ENCODE assay signal across 11 cellular contexts in the genomic region with DNA sequence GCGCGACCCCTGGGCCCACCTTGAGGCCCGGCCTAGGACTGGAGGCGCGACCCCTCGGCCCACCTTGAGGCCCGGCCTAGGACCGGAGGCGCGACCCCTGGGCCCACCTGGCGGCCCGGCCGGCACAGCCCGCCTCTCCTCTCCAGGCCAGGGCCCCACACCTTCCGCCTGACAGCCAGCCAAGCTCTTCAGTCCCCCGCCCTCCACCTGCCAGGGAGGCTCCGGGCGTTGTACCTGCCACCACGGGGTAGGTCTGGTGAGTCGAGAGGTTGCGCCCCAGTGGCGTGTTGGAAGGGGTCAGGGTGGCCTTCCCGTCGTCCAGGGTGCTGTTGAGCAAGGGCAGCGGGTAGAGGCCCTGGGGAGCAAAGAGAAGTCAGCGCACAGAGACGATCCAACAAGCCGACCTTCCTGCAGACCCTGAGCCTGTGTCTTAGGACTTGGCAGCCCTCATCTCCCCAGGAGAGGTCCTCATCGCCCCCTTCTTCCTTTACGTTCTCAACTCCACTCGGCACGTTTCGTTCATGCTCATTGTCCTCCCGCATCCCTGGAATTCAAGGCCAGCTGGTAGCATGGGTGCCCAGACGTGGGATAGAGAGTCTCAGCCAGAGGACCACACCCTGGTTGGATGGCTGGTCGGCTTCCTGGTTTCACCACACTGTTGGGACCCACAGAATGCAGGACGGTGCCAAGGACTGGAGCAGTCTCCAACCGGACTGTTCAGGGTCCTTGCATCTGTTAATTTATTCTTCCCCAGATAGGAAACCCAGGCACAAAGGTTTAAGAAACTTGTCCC. TPM values are rescaled to one million over a fixed set of nuclear protein-coding genes. Genes with fewer than 3 reads are reported as not detected.
A peak's percentile ranks its signal among the peaks of the same experiment; 100 is the strongest.
DNase-seq lines count a peak whose midpoint lies in the region; ATAC-seq and TF ChIP-seq lines count a peak whose summit lies in the region.
"Had no signal": no experiment of that assay in that cellular context is flagged by ENCODE, and none has a peak within 500 bp of the region (broad histone marks: within the 10 kb centered on the region; RNA-seq: fewer than 3 reads in every experiment).

No MANE protein-coding gene starts in this region.

- H3K27me3 Mint-ChIP-seq in T-helper 1 cell treated with Interleukin-12 subunit alpha and Interleukin-12 subunit beta and Interleukin-4 antibody, amounts not matched to agents 30 μg/mL and 1 μg/mL, for 36 hours (ENCODE audit: low read depth), result no peaks in the 10 kb centered on the region

- no peak for TF ChIP-seq CTCF in SU-DHL-6 (IDR thresholded peaks at IDR 0.05; ENCODE audit: insufficient read depth, low read length, poor library complexity, severe bottlenecking)
- TF ChIP-seq CTCF in foreskin keratinocyte (conservative IDR thresholded peaks at IDR 0.05), result no peak

- peaks cover 10% of the 10 kb centered on the region for H3K4me1 Mint-ChIP-seq in T-helper 1 cell treated with Interleukin-12 subunit alpha and Interleukin-12 subunit beta and Interleukin-4 antibody, amounts not matched to agents 30 μg/mL and 1 μg/mL, for 36 hours (ENCODE audit: low read depth)

- peaks cover 4% of the 10 kb centered on the region; the same call in 1 of the 2 replicates for H3K36me3 ChIP-seq in SU-DHL-6 (ENCODE audit: low read length)
- H3K36me3 ChIP-seq in skeletal muscle tissue (ENCODE audit: control insufficient read depth in 3 of 3, insufficient read depth in 3 of 3, low read length in 3 of 3), result peaks cover 0 to 3% (median 0%) of the 10 kb centered on the region in 3 donors

- H3F3A ChIP-seq in SU-DHL-6 (ENCODE audit: insufficient read depth), result no peaks in the 10 kb centered on the region

- H3K27ac ChIP-seq in SU-DHL-6 (ENCODE audit: low read depth, low read length), result no peak overlapping the region
- H3K27ac ChIP-seq in foreskin keratinocyte, result peak overlapping the region; percentile 84
- H3K27ac ChIP-seq in skeletal muscle tissue (ENCODE audit: low read depth, low read length), result no peak overlapping the region

- H3K4me3 Mint-ChIP-seq in T-helper 1 cell treated with Interleukin-12 subunit alpha and Interleukin-12 subunit beta and Interleukin-4 antibody, amounts not matched to agents 30 μg/mL and 1 μg/mL, for 36 hours, result peak overlapping the region; percentile 73

- H3K9me3 Mint-ChIP-seq in T-helper 1 cell treated with Interleukin-12 subunit alpha and Interleukin-12 subunit beta and Interleukin-4 antibody, amounts not matched to agents 30 μg/mL and 1 μg/mL, for 36 hours, result no peaks in the 10 kb centered on the region

- no peak for ATAC-seq in foreskin keratinocyte

- H3K36me3 Mint-ChIP-seq in T-helper 1 cell treated with Interleukin-12 subunit alpha and Interleukin-12 subunit beta and Interleukin-4 antibody, amounts not matched to agents 30 μg/mL and 1 μg/mL, for 36 hours (ENCODE audit: low read depth), result no peaks in the 10 kb centered on the region

- H3K9me3 ChIP-seq in SU-DHL-6 (ENCODE audit: insufficient read depth, low read length) (no peaks in the 10 kb centered on the region), skeletal muscle tissue (ENCODE audit: control insufficient read depth in 3 of 3, low read length in 3 of 3) (no peaks in the 10 kb centered on the region)
- H3K9me3 ChIP-seq: testis had no signal

- H3K27me3 ChIP-seq in SU-DHL-6 (ENCODE audit: low read length) (no peaks in the 10 kb centered on the region), foreskin keratinocyte (no peaks in the 10 kb centered on the region), skeletal muscle tissue (ENCODE audit: control insufficient read depth in 3 of 3, insufficient read depth in 3 of 3, low read length in 3 of 3) (no peaks in the 10 kb centered on the region)
- H3K27me3 ChIP-seq: testis had no signal

- H3K4me3 ChIP-seq in SU-DHL-6 (ENCODE audit: insufficient read depth, low read length, poor library complexity, severe bottlenecking) (peak overlapping the region; percentile 54), skeletal muscle tissue (ENCODE audit: low read length in 3 of 3) (peak overlapping the region; percentile 20 to 58 (median 23))

- no peak overlapping the region for H2AFZ ChIP-seq in SU-DHL-6 (ENCODE audit: low read depth, low read length, severe bottlenecking)

- H3K9me2 ChIP-seq in SU-DHL-6 (replicated peaks; ENCODE audit: insufficient read depth, low read length), result no peaks in the 10 kb centered on the region

- peak overlapping the region; percentile 54 for H3K4me2 ChIP-seq in SU-DHL-6 (ENCODE audit: low read depth, low read length, poor library complexity, severe bottlenecking)

- H4K20me1 ChIP-seq in SU-DHL-6 (ENCODE audit: low read depth, low read length), result no peaks in the 10 kb centered on the region; the same call in 1 of the 2 replicates

- H3K27ac Mint-ChIP-seq in T-helper 1 cell treated with Interleukin-12 subunit alpha and Interleukin-12 subunit beta and Interleukin-4 antibody, amounts not matched to agents 30 μg/mL and 1 μg/mL, for 36 hours, result peak overlapping the region; percentile 49

- H3K79me2 ChIP-seq in SU-DHL-6 (ENCODE audit: insufficient read depth, low read length), result peaks cover 13% of the 10 kb centered on the region; the same call in 1 of the 2 replicates

- DNase-seq in T-helper 1 cell, result no peak
- no peak for DNase-seq in foreskin keratinocyte
- no peak for DNase-seq in LoVo (ENCODE audit: low spot score)
- no peak for DNase-seq in stimulated activated naive CD4-positive, alpha-beta T cell treated with Interleukin-2 at 50 U/mL for 16 hours (lab: John Stamatoyannopoulos, UW)
- DNase-seq in NCI-H2196 treated with DMSO at 0.1 percent for 48 hours (lab: John Stamatoyannopoulos, UW; ENCODE audit: unreplicated experiment), result no peak
- DNase-seq: activated naive CD4-positive, alpha-beta T cell treated with Interleukin-2 at 50 U/mL for 16 hours; small intestine; testis had no signal

- peak overlapping the region; percentile 70 for H3K9ac ChIP-seq in SU-DHL-6 (ENCODE audit: low read length)
- peak overlapping the region in 1 of 3 donors; percentile 64 for H3K9ac ChIP-seq in skeletal muscle tissue (ENCODE audit: low read depth in 1 of 3, low read length in 3 of 3)

- H3K4me1 ChIP-seq in foreskin keratinocyte (peaks cover 18% of the 10 kb centered on the region), skeletal muscle tissue (ENCODE audit: control insufficient read depth in 3 of 3, insufficient read depth in 3 of 3, low read length in 3 of 3) (peaks cover 20 to 35% (median 30%) of the 10 kb centered on the region in 3 donors)

RNA-seq across cellular contexts. Expression of gene PAX8, which starts 42.2 kb away (rescaled TPM):
- total RNA-seq in foreskin keratinocyte (5.6 and 7.0 TPM in 2 replicates), skeletal muscle tissue (not detected)
- 4.5 and 5.7 TPM in 2 replicates for polyA plus RNA-seq in foreskin keratinocyte
